Comparison of ENCODE assay signal across 10 cellular contexts in the genomic region with DNA sequence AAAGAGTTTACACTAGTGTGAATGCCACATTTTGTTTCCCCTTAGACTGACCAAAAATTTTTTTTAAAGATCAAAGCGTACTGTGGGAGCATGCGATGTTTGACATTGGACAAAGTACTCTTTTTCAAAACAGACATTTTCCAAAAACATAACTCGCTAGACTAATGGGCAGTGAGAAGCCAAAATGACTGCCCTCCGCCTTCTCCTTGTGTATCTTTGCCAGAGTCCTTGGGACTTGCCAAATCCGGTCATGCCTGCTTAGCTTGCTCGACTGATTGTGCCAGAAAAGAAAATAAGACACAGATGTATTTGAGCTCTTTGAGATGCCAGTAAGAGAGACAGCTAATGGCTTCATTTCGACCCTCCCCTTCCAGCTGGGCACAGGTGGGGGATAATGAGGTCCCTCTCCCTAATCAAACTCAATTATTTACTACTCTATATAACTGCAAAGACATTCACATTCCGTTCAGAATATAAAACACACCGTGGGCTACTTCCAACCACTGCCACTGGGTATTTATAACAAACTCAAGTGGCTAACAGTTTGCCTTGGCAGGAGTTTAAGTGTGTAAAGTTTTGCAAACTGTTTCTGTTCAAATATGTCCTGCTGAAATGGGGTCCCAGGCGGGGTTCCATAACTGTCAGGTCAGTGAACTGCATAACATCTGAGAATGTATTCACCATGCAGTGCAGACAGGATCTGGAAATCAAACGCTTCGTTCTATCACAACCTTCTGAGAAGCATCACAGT.
DNase-seq lines count a peak whose midpoint lies in the region; ATAC-seq, FAIRE-seq and TF ChIP-seq lines count a peak whose summit lies in the region.
"Had no signal": no experiment of that assay in that cellular context is flagged by ENCODE, and none has a peak within 500 bp of the region (broad histone marks: within the 10 kb centered on the region; RNA-seq: fewer than 3 reads in every experiment).

No MANE protein-coding gene starts in this region.

- H3K27ac ChIP-seq in left lung (peak overlapping the region; percentile 57 to 73), stomach smooth muscle (ENCODE audit: low read length) (peak overlapping the region; percentile 80)

- H3K27me3 Mint-ChIP-seq in activated T-helper 2 cell treated with anti-CD3 and anti-CD28 coated beads, Interferon-gamma antibody, Interleukin-2, Interleukin-4, amounts not matched to agents 10 μg/mL and 5 μg/mL and 100 μg/mL, durations not matched to agents 14 hours and 24 hours and 36 hours (ENCODE audit: low read depth) = no peaks in the 10 kb centered on the region

- no peaks in the 10 kb centered on the region for H3K9me3 Mint-ChIP-seq in activated T-helper 2 cell treated with anti-CD3 and anti-CD28 coated beads, Interferon-gamma antibody, Interleukin-2, Interleukin-4, amounts not matched to agents 10 μg/mL and 5 μg/mL and 100 μg/mL, durations not matched to agents 14 hours and 24 hours and 36 hours

- no peaks in the 10 kb centered on the region for H3K9me3 ChIP-seq in left lung
- H3K9me3 ChIP-seq in stomach smooth muscle (ENCODE audit: control insufficient read depth in 2 of 2, low read length in 2 of 2) = no peaks in the 10 kb centered on the region
- H3K9me3 ChIP-seq: Peyer's patch had no signal

- H3K27ac Mint-ChIP-seq in activated T-helper 2 cell treated with anti-CD3 and anti-CD28 coated beads, Interferon-gamma antibody, Interleukin-2, Interleukin-4, amounts not matched to agents 10 μg/mL and 5 μg/mL and 100 μg/mL, durations not matched to agents 14 hours and 24 hours and 36 hours = no peak overlapping the region

- H3K36me3 Mint-ChIP-seq in activated T-helper 2 cell treated with anti-CD3 and anti-CD28 coated beads, Interferon-gamma antibody, Interleukin-2, Interleukin-4, amounts not matched to agents 10 μg/mL and 5 μg/mL and 100 μg/mL, durations not matched to agents 14 hours and 24 hours and 36 hours (ENCODE audit: low read depth) = no peaks in the 10 kb centered on the region

- H3K4me1 ChIP-seq in left lung (peaks cover 32 to 34% of the 10 kb centered on the region in 2 donors), stomach smooth muscle (ENCODE audit: control insufficient read depth, insufficient read depth, low read length) (peaks cover 58% of the 10 kb centered on the region)

- peak overlapping the region; percentile 7 to 36 for H3K9ac ChIP-seq in stomach smooth muscle (ENCODE audit: low read length in 2 of 2)

- H3K4me3 Mint-ChIP-seq in activated T-helper 2 cell treated with anti-CD3 and anti-CD28 coated beads, Interferon-gamma antibody, Interleukin-2, Interleukin-4, amounts not matched to agents 10 μg/mL and 5 μg/mL and 100 μg/mL, durations not matched to agents 14 hours and 24 hours and 36 hours (ENCODE audit: low read depth) = no peak overlapping the region

- H3K4me3 ChIP-seq in left lung = no peak overlapping the region
- H3K4me3 ChIP-seq in stomach smooth muscle (ENCODE audit: low read length in 2 of 2) = peak overlapping the region; percentile 37 to 57
- H3K4me3 ChIP-seq: Peyer's patch had no signal

- intact Hi-C loops in left lung (cut with DNase I) = no loop called here
- intact Hi-C loops in activated T-helper 2 cell treated with anti-CD3 and anti-CD28 coated beads, Interferon-gamma antibody, Interleukin-2, Interleukin-4, amounts not matched to agents 10 μg/mL and 5 μg/mL and 100 μg/mL, durations not matched to agents 14 hours and 24 hours and 36 hours (cut with micrococcal nuclease) = no loop called here

- peak; percentile 17 for DNase-seq in M059J (ENCODE audit: low read depth)
- peak; percentile 80 for DNase-seq in cerebellum (ENCODE audit: low spot score)
- peak in 1 of 2 donors; percentile 60 for DNase-seq in left lung
- no peak for DNase-seq in urothelium cell line (ENCODE audit: low spot score)
- DNase-seq in activated T-helper 2 cell treated with anti-CD3 and anti-CD28 coated beads, Interferon-gamma antibody, Interleukin-2, Interleukin-4, amounts not matched to agents 10 μg/mL and 5 μg/mL and 100 μg/mL, durations not matched to agents 14 hours and 24 hours and 36 hours (ENCODE audit: low spot score) = no peak
- DNase-seq: MM.1S, Peyer's patch had no signal

- H3K36me3 ChIP-seq in left lung (peaks cover 0 to 5% of the 10 kb centered on the region in 2 donors), stomach smooth muscle (ENCODE audit: control insufficient read depth in 2 of 2, insufficient read depth in 2 of 2, low read length in 2 of 2) (no peaks in the 10 kb centered on the region)
- H3K36me3 ChIP-seq: Peyer's patch had no signal

- no peak for TF ChIP-seq CTCF in left lung (IDR thresholded peaks at IDR 0.05)

- peak; percentile 74 for ATAC-seq in left lung
- no peak for ATAC-seq in GM21381 (IDR thresholded peaks at IDR 0.05; ENCODE audit: unreplicated experiment)
- ATAC-seq in HG03108 (IDR thresholded peaks at IDR 0.05; ENCODE audit: unreplicated experiment) = no peak

- H3K27me3 ChIP-seq in left lung (no peaks in the 10 kb centered on the region), stomach smooth muscle (ENCODE audit: control insufficient read depth in 1 of 2, insufficient read depth in 2 of 2, low read length in 2 of 2) (no peaks in the 10 kb centered on the region)
- H3K27me3 ChIP-seq: Peyer's patch had no signal

- FAIRE-seq in urothelium cell line (lab: Jason Lieb, UNC) = no peak

- H3K4me1 Mint-ChIP-seq in activated T-helper 2 cell treated with anti-CD3 and anti-CD28 coated beads, Interferon-gamma antibody, Interleukin-2, Interleukin-4, amounts not matched to agents 10 μg/mL and 5 μg/mL and 100 μg/mL, durations not matched to agents 14 hours and 24 hours and 36 hours (ENCODE audit: low read depth) = no peaks in the 10 kb centered on the region

Comparison
In these comparisons a context has a peak if more than half of its experiments do, and no peak if none do; other contexts are left out.
1. DNase-seq: peak in M059J (single experiment) and cerebellum (single experiment); none in urothelium cell line (single experiment) and activated T-helper 2 cell treated with anti-CD3 and anti-CD28 coated beads, Interferon-gamma antibody, Interleukin-2, Interleukin-4, amounts not matched to agents 10 μg/mL and 5 μg/mL and 100 μg/mL, durations not matched to agents 14 hours and 24 hours and 36 hours (single experiment).
2. H3K4me3 ChIP-seq: peak in stomach smooth muscle (2 of 2); none in left lung (0 of 2).